16 cellular contexts compared by ENCODE assay signal in the genomic region with DNA sequence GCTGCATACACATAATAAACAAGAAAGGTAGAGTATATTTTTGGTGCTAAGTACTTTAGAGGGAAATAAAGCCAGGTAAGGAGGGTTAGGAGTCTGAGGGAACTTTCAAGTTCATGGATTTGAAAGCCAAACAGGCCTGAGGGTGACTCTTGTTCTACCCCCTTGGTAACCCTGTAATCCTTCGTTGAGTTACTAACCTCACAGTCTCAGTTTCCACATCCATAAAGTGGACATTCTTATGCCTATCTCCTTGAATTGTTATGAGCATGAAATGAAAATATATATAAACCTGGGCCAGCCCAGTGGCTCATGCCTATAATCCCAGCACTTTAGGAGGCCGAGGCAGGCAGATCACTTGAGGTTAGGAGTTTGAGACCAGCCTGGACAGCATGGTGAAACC. TPM values are rescaled to one million over a fixed set of nuclear protein-coding genes. Genes with fewer than 3 reads are reported as not detected.
A peak's percentile ranks its signal among the peaks of the same experiment; 100 is the strongest.
DNase-seq lines count a peak whose midpoint lies in the region; ATAC-seq and TF ChIP-seq lines count a peak whose summit lies in the region.
"Had no signal": no experiment of that assay in that cellular context is flagged by ENCODE, and none has a peak within 500 bp of the region (broad histone marks: within the 10 kb centered on the region; RNA-seq: fewer than 3 reads in every experiment).

No MANE protein-coding gene starts in this region.

- H3K27me3 ChIP-seq in neutrophil, result no peaks in the 10 kb centered on the region
- H3K27me3 ChIP-seq: BLaER1 had no signal

- peak; percentile 20 for DNase-seq in activated CD8-positive, alpha-beta memory T cell treated with anti-CD3 and anti-CD28 coated beads, Interleukin-2, amount 50 U/mL, for 48 hours
- no peak for DNase-seq in activated CD8-positive, alpha-beta memory T cell treated with anti-CD3 and anti-CD28 coated beads, Interleukin-2, amount 10 ng/mL, durations not matched to agents 7 days and 5 days
- DNase-seq in CD14-positive monocyte (ENCODE audit: low spot score) (no peak), chondrocyte (ENCODE audit: low spot score) (peak; percentile 20), T-helper 2 cell (no peak)
- DNase-seq: 8988T; AML-193; Calu3; CD4-positive, CD25-positive, alpha-beta regulatory T cell; DMS 273 treated with DMSO at 0.1 percent for 48 hours; HCEC 1CT; HFFc6; IMR-90 had no signal

- no peak overlapping the region for H3K4me3 ChIP-seq in neutrophil (ENCODE audit: low read depth in 1 of 2, low read length in 1 of 2)
- H3K4me3 ChIP-seq: BLaER1 had no signal

- H3K27ac Mint-ChIP-seq in activated CD8-positive, alpha-beta memory T cell treated with anti-CD3 and anti-CD28 coated beads, Interleukin-2, amount 10 ng/mL, durations not matched to agents 7 days and 5 days, result no peak overlapping the region
- peak overlapping the region in 4 of 7 donors; percentile 29 to 87 (median 70) for H3K27ac Mint-ChIP-seq in CD14-positive monocyte
- H3K27ac Mint-ChIP-seq in chondrocyte (ENCODE audit: unreplicated experiment), result no peak overlapping the region
- H3K27ac Mint-ChIP-seq: CD4-positive, CD25-positive, alpha-beta regulatory T cell; HFFc6 had no signal

- peak overlapping the region; percentile 46 for H3K27ac ChIP-seq in neutrophil
- H3K27ac ChIP-seq: BLaER1 had no signal

- H3K27me3 Mint-ChIP-seq in activated CD8-positive, alpha-beta memory T cell treated with anti-CD3 and anti-CD28 coated beads, Interleukin-2, amount 10 ng/mL, durations not matched to agents 7 days and 5 days, result no peaks in the 10 kb centered on the region
- H3K27me3 Mint-ChIP-seq in CD14-positive monocyte (ENCODE audit: low read depth in 3 of 3) (no peaks in the 10 kb centered on the region), chondrocyte (ENCODE audit: low read depth) (peaks cover 15% of the 10 kb centered on the region)

- no peak for ATAC-seq in activated CD8-positive, alpha-beta memory T cell treated with anti-CD3 and anti-CD28 coated beads, Interleukin-2, amount 10 ng/mL, durations not matched to agents 7 days and 5 days
- ATAC-seq in HG03159 (IDR thresholded peaks at IDR 0.05; ENCODE audit: unreplicated experiment), result no peak

- peaks cover 20 to 21% of the 10 kb centered on the region in 2 experiments for H3K4me1 ChIP-seq in neutrophil (ENCODE audit: control insufficient read depth in 1 of 2, insufficient read depth in 1 of 2, low read depth in 1 of 2, low read length in 1 of 2)
- H3K4me1 ChIP-seq: BLaER1 had no signal

- H3K9me3 ChIP-seq in neutrophil, result no peaks in the 10 kb centered on the region
- H3K9me3 ChIP-seq: BLaER1 had no signal

- TF ChIP-seq CTCF in CD14-positive monocyte (IDR thresholded peaks at IDR 0.05) (no peak), chondrocyte (IDR thresholded peaks at IDR 0.05) (no peak), neutrophil (IDR thresholded peaks at IDR 0.05) (no peak)

- H3K36me3 Mint-ChIP-seq in activated CD8-positive, alpha-beta memory T cell treated with anti-CD3 and anti-CD28 coated beads, Interleukin-2, amount 10 ng/mL, durations not matched to agents 7 days and 5 days, result peaks cover 42% of the 10 kb centered on the region
- peaks cover 54 to 74% of the 10 kb centered on the region in 2 donors for H3K36me3 Mint-ChIP-seq in CD14-positive monocyte
- H3K36me3 Mint-ChIP-seq in chondrocyte (ENCODE audit: low read depth), result no peaks in the 10 kb centered on the region
- H3K36me3 Mint-ChIP-seq: CD4-positive, CD25-positive, alpha-beta regulatory T cell had no signal

- H3K36me3 ChIP-seq in neutrophil, result peaks cover 63% of the 10 kb centered on the region
- H3K36me3 ChIP-seq: BLaER1 had no signal

- H3K9me3 Mint-ChIP-seq in activated CD8-positive, alpha-beta memory T cell treated with anti-CD3 and anti-CD28 coated beads, Interleukin-2, amount 10 ng/mL, durations not matched to agents 7 days and 5 days (ENCODE audit: low read depth), result no peaks in the 10 kb centered on the region
- no peaks in the 10 kb centered on the region for H3K9me3 Mint-ChIP-seq in CD14-positive monocyte
- H3K9me3 Mint-ChIP-seq in chondrocyte (ENCODE audit: low read depth), result no peaks in the 10 kb centered on the region
- H3K9me3 Mint-ChIP-seq: HFFc6 had no signal

- H3K4me1 Mint-ChIP-seq in activated CD8-positive, alpha-beta memory T cell treated with anti-CD3 and anti-CD28 coated beads, Interleukin-2, amount 10 ng/mL, durations not matched to agents 7 days and 5 days, result peaks cover under 1% of the 10 kb centered on the region
- peaks cover 10% of the 10 kb centered on the region for H3K4me1 Mint-ChIP-seq in CD14-positive monocyte
- no peaks in the 10 kb centered on the region for H3K4me1 Mint-ChIP-seq in chondrocyte (ENCODE audit: low read depth)
- H3K4me1 Mint-ChIP-seq: CD4-positive, CD25-positive, alpha-beta regulatory T cell had no signal

- CTCF ChIA-PET in activated CD8-positive, alpha-beta memory T cell treated with anti-CD3 and anti-CD28 coated beads, Interleukin-2, amount 10 ng/mL, durations not matched to agents 7 days and 5 days (lab: Charles Lee), result no interaction called here

- no peak overlapping the region for H3K4me3 Mint-ChIP-seq in activated CD8-positive, alpha-beta memory T cell treated with anti-CD3 and anti-CD28 coated beads, Interleukin-2, amount 10 ng/mL, durations not matched to agents 7 days and 5 days
- no peak overlapping the region for H3K4me3 Mint-ChIP-seq in CD14-positive monocyte
- no peak overlapping the region for H3K4me3 Mint-ChIP-seq in chondrocyte (ENCODE audit: unreplicated experiment)
- H3K4me3 Mint-ChIP-seq: CD4-positive, CD25-positive, alpha-beta regulatory T cell; HFFc6 had no signal

- intact Hi-C loops in CD14-positive monocyte (cut with micrococcal nuclease), result no loop called here

RNA-seq across cellular contexts. Expression of gene PECAM1, which starts 22.4 kb away (rescaled TPM):
- total RNA-seq in activated CD8-positive, alpha-beta memory T cell treated with anti-CD3 and anti-CD28 coated beads, Interleukin-2, amount 10 ng/mL, durations not matched to agents 7 days and 5 days, result 100 to 1,000 TPM; 116 to 124 TPM
- 100 to 1,000 TPM; 205 to 342 TPM for polyA plus RNA-seq in CD14-positive monocyte
- 0.15 to 0.34 TPM in 2 of 3 replicates, not detected in the other for total RNA-seq in chondrocyte
- total RNA-seq: Calu3, IMR-90 had no signal
- polyA plus RNA-seq: IMR-90 had no signal

Comparison
In these comparisons a context has a peak if more than half of its experiments do, and no peak if none do; other contexts are left out.
1. DNase-seq: peak in activated CD8-positive, alpha-beta memory T cell treated with anti-CD3 and anti-CD28 coated beads, Interleukin-2, amount 50 U/mL, for 48 hours (single experiment) and chondrocyte (single experiment); none in activated CD8-positive, alpha-beta memory T cell treated with anti-CD3 and anti-CD28 coated beads, Interleukin-2, amount 10 ng/mL, durations not matched to agents 7 days and 5 days (single experiment), CD14-positive monocyte (single experiment) and T-helper 2 cell (0 of 5).
2. H3K27ac Mint-ChIP-seq: peak in CD14-positive monocyte (4 of 7); none in activated CD8-positive, alpha-beta memory T cell treated with anti-CD3 and anti-CD28 coated beads, Interleukin-2, amount 10 ng/mL, durations not matched to agents 7 days and 5 days (single experiment) and chondrocyte (single experiment).
3. RNA of gene PECAM1, which starts 22.4 kb away (total RNA-seq): 116 to 124 TPM in activated CD8-positive, alpha-beta memory T cell treated with anti-CD3 and anti-CD28 coated beads, Interleukin-2, amount 10 ng/mL, durations not matched to agents 7 days and 5 days; 0.15 to 0.34 TPM in chondrocyte; every median in the first group is over 10 times any median in the second.